In genomic region chr4:67371563-67371962, GRCh38 we compare ENCODE assay signal across 17 cellular contexts.
"Had no signal": no experiment of that assay in that cellular context is flagged by ENCODE, and none has a peak within 500 bp of the region (broad histone marks: within the 10 kb centered on the region; RNA-seq: fewer than 3 reads in every experiment).

No MANE protein-coding gene starts in this region.

- ATAC-seq: left colon; naive thymus-derived CD4-positive, alpha-beta T cell; sciatic nerve; stimulated activated memory B cell treated with anti-CD40 and anti-IgM and Interleukin-4, amounts not matched to agents 10 μg/mL and 1 μg/mL and 100 μg/mL, for 72 hours; upper lobe of right lung had no signal

- H3K36me3 Mint-ChIP-seq: naive thymus-derived CD4-positive, alpha-beta T cell; stimulated activated memory B cell treated with anti-CD40 and anti-IgM and Interleukin-4, amounts not matched to agents 10 μg/mL and 1 μg/mL and 100 μg/mL, for 72 hours had no signal

- H3K9me3 Mint-ChIP-seq: dendritic cell treated with granulocyte-macrophage colony-stimulating factor and Interleukin-4, amounts not matched to agents 40 ng/mL and 50 ng/mL, for 4 days; nephron progenitor cell; stimulated activated memory B cell treated with anti-CD40 and anti-IgM and Interleukin-4, amounts not matched to agents 10 μg/mL and 1 μg/mL and 100 μg/mL, for 72 hours; stimulated activated naive CD8-positive, alpha-beta T cell treated with anti-CD3 and anti-CD28 coated beads, Interleukin-15, Interleukin-2, amounts not matched to agents 100 ng/mL and 50 ng/mL, for 24 hours had no signal

- DNase-seq: cerebellar nuclear complex; left colon; mammary epithelial cell; naive thymus-derived CD4-positive, alpha-beta T cell; nephron progenitor cell; posterior cingulate gyrus; spleen; stimulated activated CD4-positive, alpha-beta T cell treated with anti-CD3 and anti-CD28 coated beads, Interleukin-15, amount 100 ng/mL, for 24 hours; stimulated activated CD4-positive, alpha-beta T cell treated with anti-CD3 and anti-CD28 coated beads, Interleukin-1b, Interleukin-23, amount 100 ng/mL, for 48 hours; stimulated activated CD4-positive, alpha-beta T cell treated with anti-CD3 and anti-CD28 coated beads, Interleukin-4, amount 100 ng/mL, for 24 hours; testis; upper lobe of right lung had no signal

- H3K9me3 ChIP-seq: spleen, testis, tibial nerve, upper lobe of right lung had no signal

- H3K4me3 ChIP-seq: spleen, testis, tibial nerve, upper lobe of right lung had no signal

- H3K27ac Mint-ChIP-seq: dendritic cell treated with granulocyte-macrophage colony-stimulating factor and Interleukin-4, amounts not matched to agents 40 ng/mL and 50 ng/mL, for 4 days; naive thymus-derived CD4-positive, alpha-beta T cell; nephron progenitor cell; stimulated activated memory B cell treated with anti-CD40 and anti-IgM and Interleukin-4, amounts not matched to agents 10 μg/mL and 1 μg/mL and 100 μg/mL, for 72 hours; stimulated activated naive CD8-positive, alpha-beta T cell treated with anti-CD3 and anti-CD28 coated beads, Interleukin-15, Interleukin-2, amounts not matched to agents 100 ng/mL and 50 ng/mL, for 24 hours had no signal

- H3K4me1 Mint-ChIP-seq: nephron progenitor cell; stimulated activated memory B cell treated with anti-CD40 and anti-IgM and Interleukin-4, amounts not matched to agents 10 μg/mL and 1 μg/mL and 100 μg/mL, for 72 hours had no signal

- H3K27ac ChIP-seq: spleen, testis, tibial nerve, upper lobe of right lung had no signal

- H3K27me3 Mint-ChIP-seq: dendritic cell treated with granulocyte-macrophage colony-stimulating factor and Interleukin-4, amounts not matched to agents 40 ng/mL and 50 ng/mL, for 4 days; stimulated activated naive CD8-positive, alpha-beta T cell treated with anti-CD3 and anti-CD28 coated beads, Interleukin-15, Interleukin-2, amounts not matched to agents 100 ng/mL and 50 ng/mL, for 24 hours had no signal

- H3K4me1 ChIP-seq: upper lobe of right lung had no signal

- H3K36me3 ChIP-seq: spleen, tibial nerve, upper lobe of right lung had no signal

- H3K4me3 Mint-ChIP-seq: dendritic cell treated with granulocyte-macrophage colony-stimulating factor and Interleukin-4, amounts not matched to agents 40 ng/mL and 50 ng/mL, for 4 days; naive thymus-derived CD4-positive, alpha-beta T cell; nephron progenitor cell; stimulated activated memory B cell treated with anti-CD40 and anti-IgM and Interleukin-4, amounts not matched to agents 10 μg/mL and 1 μg/mL and 100 μg/mL, for 72 hours; stimulated activated naive CD8-positive, alpha-beta T cell treated with anti-CD3 and anti-CD28 coated beads, Interleukin-15, Interleukin-2, amounts not matched to agents 100 ng/mL and 50 ng/mL, for 24 hours had no signal

- H3K27me3 ChIP-seq: spleen, testis, tibial nerve, upper lobe of right lung had no signal
